8 cellular contexts compared by ENCODE assay signal in genomic region chr12:120117961-120118709, GRCh38. TPM values are rescaled to one million over a fixed set of nuclear protein-coding genes. Genes with fewer than 3 reads are reported as not detected.
DNase-seq lines count a peak whose midpoint lies in the region; ATAC-seq, FAIRE-seq and TF ChIP-seq lines count a peak whose summit lies in the region.

No MANE protein-coding gene starts in this region.

- H3K14ac ChIP-seq in H9 (ENCODE audit: insufficient read depth, low read length), result no peak overlapping the region

- no peak overlapping the region for H2BK20ac ChIP-seq in H9 (ENCODE audit: low read depth, low read length, poor library complexity, severe bottlenecking)

- no peak overlapping the region for H2BK15ac ChIP-seq in H9 (ENCODE audit: low read depth, low read length)

- TF ChIP-seq EP300 in A549 (IDR thresholded peaks at IDR 0.05), result no peak

- H3K18ac ChIP-seq in H9 (ENCODE audit: insufficient read length, low read depth, low read length), result no peak overlapping the region

- FAIRE-seq in A549 (lab: Jason Lieb, UNC), result no peak

- H3K27me3 ChIP-seq in H9 (ENCODE audit: insufficient read depth, low read length), result no peaks in the 10 kb centered on the region
- H3K27me3 ChIP-seq in thoracic aorta (replicated peaks; ENCODE audit: insufficient read depth), result no peaks in the 10 kb centered on the region

- H3K36me3 Mint-ChIP-seq in H9 (ENCODE audit: insufficient read depth in 1 of 3, low read depth in 3 of 3), result peaks cover 10 to 28% (median 14%) of the 10 kb centered on the region in 3 experiments
- H3K36me3 Mint-ChIP-seq in activated naive CD4-positive, alpha-beta T cell treated with anti-CD3 and anti-CD28 coated beads, Interleukin-2, amount 50 U/mL, for 72 hours, result peaks cover 35% of the 10 kb centered on the region in 2 donors

- POLR2A ChIA-PET in A549 (lab: Yijun Ruan, JAX), result interaction anchor here (0.6 to 5.2 kb wide), 6 partner anchors 8 to 174 kb away, joined by 3 to 60 read pairs (median 6); partner anchors contain the start of genes RNU4-1, RNU4-2 and RPLP0

- peaks cover 33% of the 10 kb centered on the region for H3K4me1 ChIP-seq in A549
- H3K4me1 ChIP-seq in H9 (ENCODE audit: insufficient read depth, low read length), result peaks cover 6% of the 10 kb centered on the region
- H3K4me1 ChIP-seq in thoracic aorta (ENCODE audit: control insufficient read depth in 1 of 2, low read depth in 2 of 2), result peaks cover 24 to 42% of the 10 kb centered on the region in 2 donors

- H2BK12ac ChIP-seq in H9 (ENCODE audit: insufficient read length, low read depth, low read length), result no peak overlapping the region

- WGBS in A549 (ENCODE audit: missing lambda C conversion rate), result 5% methylated on average over 16 of the region's 16 CpGs
- no CpG with 5 or more reads among the region's 16 CpGs for WGBS in H9 (ENCODE audit: extremely low coverage, insufficient read length, low lambda C conversion rate)

- H3K27ac Mint-ChIP-seq in H9, result peak overlapping the region; percentile 57 to 97 (median 63); a peak in 6 of 7 replicates
- H3K27ac Mint-ChIP-seq in activated naive CD4-positive, alpha-beta T cell treated with anti-CD3 and anti-CD28 coated beads, Interleukin-2, amount 50 U/mL, for 72 hours, result peak overlapping the region; percentile 82 to 89

- peaks cover 19% of the 10 kb centered on the region; the same call in 1 of the 2 replicates for H3K79me2 ChIP-seq in H9 (ENCODE audit: insufficient read depth, low read length)

- no peak overlapping the region for H2AK5ac ChIP-seq in H9 (ENCODE audit: insufficient read length, low read length)

- TF ChIP-seq POLR2A in A549 (IDR thresholded peaks at IDR 0.05; ENCODE audit: low read length), result no peak

- no peak overlapping the region for H3K56ac ChIP-seq in H9 (ENCODE audit: insufficient read length, low read depth, low read length)

- H3K9me3 ChIP-seq in A549, result no peaks in the 10 kb centered on the region
- H3K9me3 ChIP-seq in H9 (ENCODE audit: control insufficient read depth, low read depth, low read length), result no peaks in the 10 kb centered on the region
- H3K9me3 ChIP-seq in thoracic aorta, result no peaks in the 10 kb centered on the region

- peaks cover 3% of the 10 kb centered on the region for H4K20me1 ChIP-seq in H9 (ENCODE audit: control insufficient read depth, insufficient read depth, insufficient read length)

- peak overlapping the region; percentile 96 for H3K4me3 ChIP-seq in A549
- H3K4me3 ChIP-seq in thoracic aorta, result peak overlapping the region; percentile 79

- peak overlapping the region; percentile 81 for H3K4me2 ChIP-seq in A549
- peak overlapping the region; percentile 82 for H3K4me2 ChIP-seq in H9 (ENCODE audit: insufficient read depth, insufficient read length, low read length)

- no peak overlapping the region for H3K23ac ChIP-seq in H9 (ENCODE audit: insufficient read length, low read depth, low read length)

- H4K91ac ChIP-seq in H9 (ENCODE audit: insufficient read length, low read depth, low read length), result no peak overlapping the region

- peaks cover 10% of the 10 kb centered on the region for H3K23me2 ChIP-seq in H9 (ENCODE audit: insufficient read length, low read depth, low read length, poor library complexity, severe bottlenecking)

- peak overlapping the region; percentile 84 to 96 for H3K4me3 Mint-ChIP-seq in H9

- H3K79me1 ChIP-seq in H9 (ENCODE audit: insufficient read depth, low read depth, low read length, poor library complexity, severe bottlenecking), result peaks cover 2% of the 10 kb centered on the region

- no peak for TF ChIP-seq CTCF in A549 (IDR thresholded peaks at IDR 0.05)
- TF ChIP-seq CTCF in H9 (conservative IDR thresholded peaks at IDR 0.05), result no peak; the same call in 2 of the 3 replicates
- no peak for TF ChIP-seq CTCF in thoracic aorta (IDR thresholded peaks at IDR 0.05)

- H2BK5ac ChIP-seq in H9 (ENCODE audit: insufficient read length, low read length), result no peak overlapping the region

- no peak overlapping the region for H4K8ac ChIP-seq in H9 (replicated peaks; ENCODE audit: insufficient read length, low read depth, low read length)

- CTCF ChIA-PET in A549 (lab: Yijun Ruan, JAX), result interaction anchor here (0.6 to 1.7 kb wide), 5 partner anchors 9 to 55 kb away, joined by 3 read pairs; no protein-coding TSS in a partner anchor

- no peaks in the 10 kb centered on the region; the same call in 1 of the 2 replicates for H3K27me3 Mint-ChIP-seq in H9 (ENCODE audit: low read depth)

- no peak overlapping the region for H4K5ac ChIP-seq in H9 (ENCODE audit: insufficient read length, low read depth, low read length)

- no peak for TF ChIP-seq RAD21 in A549 (conservative IDR thresholded peaks at IDR 0.05 in 1 of 2, IDR thresholded peaks at IDR 0.05 in 1 of 2)

- H3T11ph ChIP-seq in H9 (ENCODE audit: low read length), result no peak overlapping the region

- H2AFZ ChIP-seq in H9 (ENCODE audit: low read length), result no peak overlapping the region

- ATAC-seq in A549 (peak; percentile 25 to 51; a peak in 5 of 6 replicates), thoracic aorta (ENCODE audit: insufficient number of reproducible peaks, low FRiP score, low read depth) (no peak), HG02870 (IDR thresholded peaks at IDR 0.05; ENCODE audit: unreplicated experiment) (no peak), GM21526 (IDR thresholded peaks at IDR 0.05; ENCODE audit: low FRiP score, unreplicated experiment) (no peak)
- ATAC-seq in activated naive CD4-positive, alpha-beta T cell treated with anti-CD3 and anti-CD28 coated beads, Interleukin-2, amount 50 U/mL, for 72 hours, result no peak

- H3K36me3 ChIP-seq in thoracic aorta, result no peaks in the 10 kb centered on the region

- H3K4ac ChIP-seq in H9 (ENCODE audit: low read depth, low read length), result no peak overlapping the region

- no peak overlapping the region for H2BK120ac ChIP-seq in H9 (ENCODE audit: low read depth, low read length, poor library complexity, severe bottlenecking)

- no peak overlapping the region for H3K9ac ChIP-seq in H9 (ENCODE audit: extremely low read depth, insufficient read length, low read length)

- DNase-seq in A549 (ENCODE audit: low read depth in 1 of 2, low spot score in 1 of 2), result peak; percentile 65 to 80
- DNase-seq in H9, result peak; percentile 88
- DNase-seq in activated naive CD4-positive, alpha-beta T cell treated with anti-CD3 and anti-CD28 coated beads, Interleukin-2, amount 50 U/mL, for 72 hours (ENCODE audit: low spot score in 2 of 2), result no peak
- peak; percentile 77 for DNase-seq in iPS-NIHi7 (ENCODE audit: extremely low spot score)
- DNase-seq in thoracic aorta (ENCODE audit: low spot score), result no peak
- DNase-seq in DMS114 treated with DMSO at 0.1 percent for 48 hours (lab: John Stamatoyannopoulos, UW; ENCODE audit: unreplicated experiment), result no peak

- H3K27ac ChIP-seq in A549 (peak overlapping the region; percentile 95 to 97), H9 (ENCODE audit: insufficient read length, low read depth, low read length) (no peak overlapping the region), thoracic aorta (no peak overlapping the region)

- peaks cover 24 to 26% of the 10 kb centered on the region in 2 experiments for H3K4me1 Mint-ChIP-seq in H9

- no peaks in the 10 kb centered on the region; a peak in 1 of 5 replicates for H3K9me3 Mint-ChIP-seq in H9
- H3K9me3 Mint-ChIP-seq in activated naive CD4-positive, alpha-beta T cell treated with anti-CD3 and anti-CD28 coated beads, Interleukin-2, amount 50 U/mL, for 72 hours, result no peaks in the 10 kb centered on the region

TF ChIP-seq in A549, 52 proteins besides CTCF, POLR2A, EP300 and RAD21:
- peak; percentile 94 for TF ChIP-seq NFE2L2 (conservative IDR thresholded peaks at IDR 0.05; ENCODE audit: low read length)
- no peak for TF ChIP-seq NR3C1 (IDR thresholded peaks at IDR 0.05)
- TF ChIP-seq MAFK (IDR thresholded peaks at IDR 0.05; ENCODE audit: partially characterized antibody), result peak; percentile 100
- no peak for TF ChIP-seq REST (IDR thresholded peaks at IDR 0.05)
TF ChIP-seq in A549: peak in this region for 2.

RNA-seq across cellular contexts. Expression of gene RAB35, which starts 1.6 kb away (rescaled TPM):
- 42.0 and 67.6 TPM in 2 replicates for polyA plus RNA-seq in A549 (2011; rRNA removed)
- polyA plus RNA-seq in A549 (2012; cell fraction: cytosol; rRNA removed), result 56.7 and 71.7 TPM in 2 replicates
- 77.2 and 90.4 TPM in 2 replicates for polyA plus RNA-seq in A549 (2012; cell fraction: nucleus; rRNA removed)
- 44.0 to 49.5 TPM (median 47.8 TPM) in 3 replicates for polyA plus RNA-seq in A549 (2017; fragmentation: RNase III; extraction: RNeasy Plus Mini Kit Qiagen cat#74134 plus additional on column Dnase treatment)
- 66.2 and 96.5 TPM in 2 replicates for polyA minus RNA-seq in A549 (2011; rRNA and poly(A)+ RNA removed)
- total RNA-seq in H9 (2021), result 60.0 and 60.6 TPM in 2 replicates
- total RNA-seq in activated naive CD4-positive, alpha-beta T cell treated with anti-CD3 and anti-CD28 coated beads, Interleukin-2, amount 50 U/mL, for 72 hours, result 10 to 100 TPM; 38.7 to 59.6 TPM
- total RNA-seq in thoracic aorta, result 10 to 100 TPM; 23.2 to 30.3 TPM

Comparison
In these comparisons a context has a peak if more than half of its experiments do, and no peak if none do; other contexts are left out.
1. ATAC-seq: peak in A549 (2 of 2); none in activated naive CD4-positive, alpha-beta T cell treated with anti-CD3 and anti-CD28 coated beads, Interleukin-2, amount 50 U/mL, for 72 hours (0 of 2), thoracic aorta (single experiment), HG02870 (single experiment) and GM21526 (single experiment).
2. DNase-seq: peak in A549 (2 of 2), H9 (single experiment) and iPS-NIHi7 (single experiment); none in activated naive CD4-positive, alpha-beta T cell treated with anti-CD3 and anti-CD28 coated beads, Interleukin-2, amount 50 U/mL, for 72 hours (0 of 2), thoracic aorta (single experiment) and DMS114 treated with DMSO at 0.1 percent for 48 hours (single experiment).
3. H3K27ac ChIP-seq: peak in A549 (2 of 2); none in H9 (single experiment) and thoracic aorta (0 of 2).